Comparison of ENCODE assay signal across 1 cellular context in the genomic region with DNA sequence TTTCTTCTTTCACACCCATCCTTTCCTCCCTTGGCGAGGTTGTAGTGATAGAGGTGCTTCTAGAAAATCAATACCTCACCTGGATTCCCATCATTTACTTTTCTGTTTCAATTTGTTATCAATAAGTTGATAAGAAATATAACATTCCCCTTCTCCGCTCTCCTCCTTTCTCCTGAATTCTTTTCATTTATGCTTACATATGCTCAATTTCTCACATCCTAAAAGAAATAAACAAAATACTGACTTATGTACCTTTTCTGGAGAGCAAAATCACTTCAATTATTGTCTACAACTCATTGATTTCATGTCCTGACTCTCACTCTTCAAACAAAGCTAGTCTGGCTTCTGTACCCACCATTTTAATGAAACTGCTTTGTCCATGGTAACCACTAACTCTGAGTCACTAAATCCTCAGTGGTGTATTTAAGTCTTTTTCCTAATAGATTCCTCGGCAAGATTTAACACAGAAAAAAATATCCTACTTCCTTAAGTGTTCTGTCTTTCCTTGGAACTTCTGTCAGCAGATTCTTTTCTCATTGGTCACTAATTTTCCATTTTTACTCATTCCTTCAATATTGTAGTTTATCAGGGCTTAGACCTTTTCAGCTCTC.
TF ChIP-seq lines count a peak whose summit lies in the region.

No MANE protein-coding gene starts in this region.

TF ChIP-seq in GM23338, 12 proteins besides CTCF, POLR2A, EP300 and RAD21:
- TF ChIP-seq EZH2phosphoT487 (IDR thresholded peaks at IDR 0.05; ENCODE audit: unreplicated experiment) (no peak), JUNB (IDR thresholded peaks at IDR 0.05; ENCODE audit: unreplicated experiment) (no peak), ZNF331 (CRISPR knock-in tag; IDR thresholded peaks at IDR 0.05; ENCODE audit: low read depth) (no peak), EZH2 (IDR thresholded peaks at IDR 0.05; ENCODE audit: low read depth, unreplicated experiment) (no peak), STAT1 (IDR thresholded peaks at IDR 0.05; ENCODE audit: unreplicated experiment) (no peak), ZNF462 (CRISPR knock-in tag; IDR thresholded peaks at IDR 0.05) (no peak), CREB1 (CRISPR knock-in tag; IDR thresholded peaks at IDR 0.05; ENCODE audit: low read depth) (no peak), POLR2AphosphoS5 (IDR thresholded peaks at IDR 0.05; ENCODE audit: low read depth) (no peak), ZNF114 (CRISPR knock-in tag; IDR thresholded peaks at IDR 0.05) (no peak), NANOG (IDR thresholded peaks at IDR 0.05; ENCODE audit: borderline replicate concordance) (no peak)
- TF ChIP-seq, protein P1, sequence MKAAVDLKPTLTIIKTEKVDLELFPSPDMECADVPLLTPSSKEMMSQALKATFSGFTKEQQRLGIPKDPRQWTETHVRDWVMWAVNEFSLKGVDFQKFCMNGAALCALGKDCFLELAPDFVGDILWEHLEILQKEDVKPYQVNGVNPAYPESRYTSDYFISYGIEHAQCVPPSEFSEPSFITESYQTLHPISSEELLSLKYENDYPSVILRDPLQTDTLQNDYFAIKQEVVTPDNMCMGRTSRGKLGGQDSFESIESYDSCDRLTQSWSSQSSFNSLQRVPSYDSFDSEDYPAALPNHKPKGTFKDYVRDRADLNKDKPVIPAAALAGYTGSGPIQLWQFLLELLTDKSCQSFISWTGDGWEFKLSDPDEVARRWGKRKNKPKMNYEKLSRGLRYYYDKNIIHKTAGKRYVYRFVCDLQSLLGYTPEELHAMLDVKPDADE (IDR thresholded peaks at IDR 0.05): no peak
